8 cellular contexts compared by ENCODE assay signal in genomic region chr19:46788101-46788967, GRCh38. TPM values are rescaled to one million over a fixed set of nuclear protein-coding genes. Genes with fewer than 3 reads are reported as not detected.
A peak's percentile ranks its signal among the peaks of the same experiment; 100 is the strongest.
DNase-seq lines count a peak whose midpoint lies in the region; ATAC-seq, FAIRE-seq and TF ChIP-seq lines count a peak whose summit lies in the region.

Gene SLC1A5, minus strand, starts transcription at chr19:46788594. Its CDS starts 629 bp downstream, at chr19:46787965.

- TF ChIP-seq CTCF in left ventricle myocardium inferior (IDR thresholded peaks at IDR 0.05; ENCODE audit: borderline replicate concordance) (no peak), prostate gland (IDR thresholded peaks at IDR 0.05) (no peak)

- TF ChIP-seq POLR2A in GM12891 (IDR thresholded peaks at IDR 0.05; ENCODE audit: low read depth, low read length) (peak; percentile 99), prostate gland (IDR thresholded peaks at IDR 0.05) (peak; percentile 97)

- H3K36me3 ChIP-seq in left ventricle myocardium inferior (no peaks in the 10 kb centered on the region), prostate gland (no peaks in the 10 kb centered on the region)

- ATAC-seq in HG02852 (IDR thresholded peaks at IDR 0.05; ENCODE audit: unreplicated experiment) = peak; percentile 47

- H3K27ac ChIP-seq in adipose tissue (ENCODE audit: low read depth, low read length) = peak within 1 kb of the TSS; percentile 93
- peak within 1 kb of the TSS; percentile 87 for H3K27ac ChIP-seq in left ventricle myocardium inferior (replicated peaks)
- H3K27ac ChIP-seq in prostate gland = peak within 1 kb of the TSS; percentile 89 to 92

- H3K9me3 ChIP-seq in left ventricle myocardium inferior (replicated peaks) = no peaks in the 10 kb centered on the region
- H3K9me3 ChIP-seq in prostate gland = no peaks in the 10 kb centered on the region

- DNase-seq in GM12891 (ENCODE audit: insufficient read length, low spot score) (peak; percentile 93), NCI-H1694 treated with DMSO at 0.1 percent for 48 hours (lab: John Stamatoyannopoulos, UW) (peak; percentile 90), left ventricle myocardium inferior (peak; percentile 96), prostate gland (ENCODE audit: low spot score) (peak; percentile 98), ureter (ENCODE audit: low spot score) (peak; percentile 99)

- peak; percentile 82 for FAIRE-seq in GM12891 (lab: Jason Lieb, UNC)

- H3K4me3 ChIP-seq in left ventricle myocardium inferior (peak within 1 kb of the TSS; percentile 70), prostate gland (peak within 1 kb of the TSS; percentile 76 to 93)

- 1 to 3% (median 1%) methylated on average over 42 to 52 of the region's 52 CpGs for WGBS in adipose tissue, 3 donors
- under 1% methylated on average over 45 of the region's 52 CpGs for WGBS in prostate gland

- peaks cover 52% of the 10 kb centered on the region for H3K4me1 ChIP-seq in left ventricle myocardium inferior
- peaks cover 10% of the 10 kb centered on the region for H3K4me1 ChIP-seq in prostate gland (replicated peaks)

- intact Hi-C loops in T-helper 1 cell treated with Interleukin-12 subunit alpha and Interleukin-12 subunit beta and Interleukin-4 antibody, amounts not matched to agents 30 ng/mL and 1 ng/mL, for 36 hours (cut with micrococcal nuclease) = loop anchor here (1.0 to 5.0 kb wide), 7 partner anchors 33 to 926 kb away; partner anchors contain the start of genes FKRP, FOXA3, STRN4 and SYMPK
- intact Hi-C loops in left ventricle myocardium inferior (cut with micrococcal nuclease) (no loop called here), prostate gland (cut with DNase I) (loop anchor here (5.0 kb wide), 1 partner anchor 46 kb away; no protein-coding TSS in a partner anchor)

- H3K27me3 ChIP-seq in left ventricle myocardium inferior (ENCODE audit: low read depth) (peaks cover 6% of the 10 kb centered on the region), prostate gland (replicated peaks; ENCODE audit: insufficient read depth) (no peaks in the 10 kb centered on the region)

TF ChIP-seq in GM12891, 5 proteins besides CTCF, POLR2A, EP300 and RAD21:
- TF ChIP-seq PAX5 (IDR thresholded peaks at IDR 0.05; ENCODE audit: insufficient read depth, low read length, severe bottlenecking) = no peak
- peak; percentile 94 for TF ChIP-seq POU2F2 (IDR thresholded peaks at IDR 0.05; ENCODE audit: low read depth, low read length)
- peak; percentile 99 for TF ChIP-seq TAF1 (IDR thresholded peaks at IDR 0.05; ENCODE audit: low read depth, low read length)
- TF ChIP-seq SPI1 (IDR thresholded peaks at IDR 0.05; ENCODE audit: low read depth, low read length) = no peak
- peak; percentile 99 for TF ChIP-seq POLR2AphosphoS5 (IDR thresholded peaks at IDR 0.05; ENCODE audit: low read depth, low read length)

RNA-seq across cellular contexts. Expression of gene SLC1A5, which starts in this region (rescaled TPM):
- 46.9 TPM for polyA plus RNA-seq in GM12891 (2012; ENCODE audit: low read depth, missing spikeins)
- total RNA-seq in T-helper 1 cell treated with Interleukin-12 subunit alpha and Interleukin-12 subunit beta and Interleukin-4 antibody, amounts not matched to agents 30 ng/mL and 1 ng/mL, for 36 hours = 141 and 142 TPM in 2 replicates
- polyA plus RNA-seq in adipose tissue = 100 to 1,000 TPM in 1 of 3 donors, 10 to 100 TPM in 2; 32.4 to 154 (median 56.9) TPM
- total RNA-seq in left ventricle myocardium inferior = 5.9 TPM
- total RNA-seq in prostate gland = 100 to 1,000 TPM; 122 to 214 TPM
- total RNA-seq in ureter = 344 TPM

Comparison
In these comparisons a context has a peak if more than half of its experiments do, and no peak if none do; other contexts are left out.
1. Peak in every context shown above with its lines: DNase-seq, ATAC-seq, H3K4me3 ChIP-seq and H3K27ac ChIP-seq.
2. RNA of gene SLC1A5 (total RNA-seq): 344 TPM in ureter (single experiment), 122 to 214 TPM in prostate gland and 141 to 142 TPM in T-helper 1 cell treated with Interleukin-12 subunit alpha and Interleukin-12 subunit beta and Interleukin-4 antibody, amounts not matched to agents 30 ng/mL and 1 ng/mL, for 36 hours; 5.9 TPM in left ventricle myocardium inferior (single experiment); every median in the first group is over 10 times any median in the second.